8 cellular contexts compared by ENCODE assay signal in the genomic region with DNA sequence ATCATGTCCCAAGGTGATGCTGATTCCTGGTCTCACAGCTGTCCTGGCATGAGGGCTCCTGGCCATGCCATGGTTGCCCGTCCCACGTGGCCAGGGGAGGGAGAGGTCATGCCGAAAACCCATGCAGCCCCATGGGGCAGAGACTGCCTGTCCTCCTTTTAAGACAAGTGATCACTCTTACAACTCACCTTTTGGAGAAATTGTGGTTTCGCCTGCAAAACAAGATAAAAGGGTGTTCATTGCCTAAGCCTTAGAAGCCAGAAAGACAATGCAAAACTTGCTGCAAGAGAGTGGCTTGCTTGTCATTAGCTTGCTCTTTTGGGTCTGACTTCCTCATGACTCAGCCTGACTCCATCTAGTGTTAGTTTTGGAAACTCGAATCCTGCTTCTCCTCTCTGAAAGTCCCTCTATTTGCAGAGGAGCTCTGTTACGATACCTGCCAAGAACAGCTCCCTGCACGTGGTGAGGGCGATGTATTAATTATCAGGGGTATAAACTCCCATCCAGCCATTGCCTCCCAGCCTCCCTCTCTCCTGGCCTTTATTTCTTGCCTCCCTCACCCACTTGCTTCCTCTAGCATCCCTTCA. TPM values are rescaled to one million over a fixed set of nuclear protein-coding genes. Genes with fewer than 3 reads are reported as not detected.
DNase-seq lines count a peak whose midpoint lies in the region; ATAC-seq and TF ChIP-seq lines count a peak whose summit lies in the region.

No MANE protein-coding gene starts in this region.

- no peaks in the 10 kb centered on the region for H3K36me3 ChIP-seq in kidney epithelial cell (ENCODE audit: control insufficient read depth, insufficient read depth, low read length)

- H3K4me3 ChIP-seq in AG09309 (ENCODE audit: control insufficient read depth, low read depth, low read length) (no peak overlapping the region), astrocyte of the spinal cord (ENCODE audit: low read depth, low read length) (no peak overlapping the region), kidney epithelial cell (ENCODE audit: low read depth, low read length) (no peak overlapping the region)

- in situ Hi-C loops in KBM-7 (cut with MboI; ENCODE audit: low pct_unique_long_range_greater_than_20kb, low sequenced_read_pairs): no loop called here
- in situ Hi-C loops in astrocyte of the spinal cord (cut with HindIII; ENCODE audit: low sequenced_read_pairs): no loop called here

- peaks cover under 1% of the 10 kb centered on the region for H3K27me3 ChIP-seq in kidney epithelial cell (ENCODE audit: control insufficient read depth, insufficient read depth, low read length)

- TF ChIP-seq CTCF in AG09309 (IDR thresholded peaks at IDR 0.05; ENCODE audit: control insufficient read depth, insufficient read depth, low read depth, low read length, missing control alignments) (peak; percentile 58), astrocyte of the spinal cord (IDR thresholded peaks at IDR 0.05; ENCODE audit: low read depth, low read length) (peak; percentile 57), kidney epithelial cell (IDR thresholded peaks at IDR 0.05; ENCODE audit: insufficient read depth, low read length, poor library complexity, severe bottlenecking) (peak; percentile 37)

- DNase-seq in AG09309 (ENCODE audit: low read depth) (no peak), KBM-7 (peak; percentile 25), astrocyte of the spinal cord (ENCODE audit: low read depth, low spot score) (peak; percentile 60), kidney epithelial cell (ENCODE audit: low read depth) (no peak), T1000 (lab: John Stamatoyannopoulos, UW) (no peak), NCI-H446 treated with DMSO at 0.1 percent for 48 hours (lab: John Stamatoyannopoulos, UW) (no peak)

- no peak for ATAC-seq in HG02884 (IDR thresholded peaks at IDR 0.05; ENCODE audit: unreplicated experiment)
- ATAC-seq in GM19395 (IDR thresholded peaks at IDR 0.05; ENCODE audit: unreplicated experiment): no peak

RNA-seq across cellular contexts. Expression of gene TMEM273, which starts 26.7 kb away (rescaled TPM):
- total RNA-seq in kidney epithelial cell: 0.42 and 6.3 TPM in 2 replicates

RNA-seq across cellular contexts. Expression of gene FAM170B, which starts 27.7 kb away (rescaled TPM):
- total RNA-seq in kidney epithelial cell: not detected in 2 replicates

RNA-seq across cellular contexts. Expression of gene VSTM4, which starts 46.2 kb away (rescaled TPM):
- 0.50 and 0.68 TPM in 2 replicates for total RNA-seq in kidney epithelial cell

Comparison
In these comparisons a context has a peak if more than half of its experiments do, and no peak if none do; other contexts are left out.
1. DNase-seq: peak in KBM-7 (single experiment) and astrocyte of the spinal cord (single experiment); none in AG09309 (single experiment), kidney epithelial cell (single experiment), T1000 (single experiment) and NCI-H446 treated with DMSO at 0.1 percent for 48 hours (single experiment).
2. Peak in every context shown above with its lines, with median percentiles within 50 percentile points of each other: CTCF ChIP-seq.